Comparison of ENCODE assay signal across 10 cellular contexts in genomic region chr6:130132286-130132701, GRCh38.
A peak's percentile ranks its signal among the peaks of the same experiment; 100 is the strongest.
DNase-seq lines count a peak whose midpoint lies in the region; ATAC-seq and FAIRE-seq lines count a peak whose summit lies in the region.
"Had no signal": no experiment of that assay in that cellular context is flagged by ENCODE, and none has a peak within 500 bp of the region (broad histone marks: within the 10 kb centered on the region; RNA-seq: fewer than 3 reads in every experiment).

No MANE protein-coding gene starts in this region.

- H3K36me3 Mint-ChIP-seq in activated CD4-positive, alpha-beta T cell treated with anti-CD3 and anti-CD28 coated beads, Interleukin-2, amount 10 ng/mL, durations not matched to agents 7 days and 5 days (ENCODE audit: low read depth): peaks cover 68% of the 10 kb centered on the region

- 44 to 53% (median 45%) methylated on average over 6 of the region's 6 CpGs for WGBS in small intestine, 3 donors

- CTCF ChIA-PET in activated CD4-positive, alpha-beta T cell treated with anti-CD3 and anti-CD28 coated beads, Interleukin-2, amount 10 ng/mL, durations not matched to agents 7 days and 5 days (lab: Charles Lee): interaction anchor here (0.6 to 0.9 kb wide), 2 partner anchors 9 to 464 kb away, joined by 3 read pairs; no protein-coding TSS in a partner anchor

- ATAC-seq in GM18861 (IDR thresholded peaks at IDR 0.05; ENCODE audit: unreplicated experiment) (peak; percentile 73), HG02763 (IDR thresholded peaks at IDR 0.05; ENCODE audit: unreplicated experiment) (peak; percentile 59)

- peaks cover 21% of the 10 kb centered on the region for H3K9me3 Mint-ChIP-seq in activated CD4-positive, alpha-beta T cell treated with anti-CD3 and anti-CD28 coated beads, Interleukin-2, amount 10 ng/mL, durations not matched to agents 7 days and 5 days

- DNase-seq in activated CD4-positive, alpha-beta T cell treated with anti-CD3 and anti-CD28 coated beads, Interleukin-2, amount 10 ng/mL, durations not matched to agents 7 days and 5 days: peak; percentile 87
- DNase-seq in small intestine: peak; percentile 44
- DNase-seq in urothelium cell line (ENCODE audit: low spot score): no peak
- no peak for DNase-seq in dedifferentiated amniotic fluid mesenchymal stem cell (ENCODE audit: extremely low spot score)
- no peak for DNase-seq in midbrain (lab: John Stamatoyannopoulos, UW)
- DNase-seq in CD1c-positive myeloid dendritic cell (ENCODE audit: extremely low spot score): no peak
- DNase-seq: NCI-H526 had no signal

- H3K27me3 ChIP-seq in small intestine (ENCODE audit: control insufficient read depth in 2 of 2, insufficient read depth in 2 of 2, low read length in 2 of 2): no peaks in the 10 kb centered on the region

- H3K9me3 ChIP-seq in small intestine (ENCODE audit: control insufficient read depth, low read depth): no peaks in the 10 kb centered on the region
- H3K9me3 ChIP-seq: prostate gland had no signal

- POLR2A ChIA-PET in activated CD4-positive, alpha-beta T cell treated with anti-CD3 and anti-CD28 coated beads, Interleukin-2, amount 10 ng/mL, durations not matched to agents 7 days and 5 days (lab: Charles Lee): interaction anchor here (1.1 kb wide), 1 partner anchor 91 kb away, joined by 3 read pairs; no protein-coding TSS in a partner anchor

- H3K27ac Mint-ChIP-seq in activated CD4-positive, alpha-beta T cell treated with anti-CD3 and anti-CD28 coated beads, Interleukin-2, amount 10 ng/mL, durations not matched to agents 7 days and 5 days: peak overlapping the region; percentile 88

- FAIRE-seq in small intestine (lab: Jason Lieb, UNC) (no peak), urothelium cell line (lab: Jason Lieb, UNC) (no peak)

- H3K4me1 Mint-ChIP-seq in activated CD4-positive, alpha-beta T cell treated with anti-CD3 and anti-CD28 coated beads, Interleukin-2, amount 10 ng/mL, durations not matched to agents 7 days and 5 days: peaks cover 84% of the 10 kb centered on the region

- peak overlapping the region; percentile 35 for H3K4me3 Mint-ChIP-seq in activated CD4-positive, alpha-beta T cell treated with anti-CD3 and anti-CD28 coated beads, Interleukin-2, amount 10 ng/mL, durations not matched to agents 7 days and 5 days

- H3K27me3 Mint-ChIP-seq in activated CD4-positive, alpha-beta T cell treated with anti-CD3 and anti-CD28 coated beads, Interleukin-2, amount 10 ng/mL, durations not matched to agents 7 days and 5 days: no peaks in the 10 kb centered on the region

- H3K4me1 ChIP-seq in small intestine (ENCODE audit: control insufficient read depth in 2 of 2, insufficient read depth in 1 of 2, low read depth in 1 of 2, low read length in 1 of 2): peaks cover 0 to 3% of the 10 kb centered on the region in 2 donors
- H3K4me1 ChIP-seq: prostate gland had no signal

- no peaks in the 10 kb centered on the region for H3K36me3 ChIP-seq in small intestine (ENCODE audit: control insufficient read depth in 2 of 2, insufficient read depth in 2 of 2, low read length in 2 of 2)
- H3K36me3 ChIP-seq: prostate gland had no signal

- no peak overlapping the region for H3K4me3 ChIP-seq in small intestine (ENCODE audit: low read depth in 1 of 2, low read length in 2 of 2)
- H3K4me3 ChIP-seq: prostate gland had no signal

- no peak overlapping the region for H3K27ac ChIP-seq in small intestine (ENCODE audit: low read depth in 1 of 2, low read length in 1 of 2)
- H3K27ac ChIP-seq: prostate gland had no signal

Comparison
In these comparisons a context has a peak if more than half of its experiments do, and no peak if none do; other contexts are left out.
1. DNase-seq: peak in activated CD4-positive, alpha-beta T cell treated with anti-CD3 and anti-CD28 coated beads, Interleukin-2, amount 10 ng/mL, durations not matched to agents 7 days and 5 days (single experiment) and small intestine (single experiment); none in urothelium cell line (single experiment), dedifferentiated amniotic fluid mesenchymal stem cell (single experiment), midbrain (single experiment) and CD1c-positive myeloid dendritic cell (single experiment).